ENCODE assay signal across 27 cellular contexts in the genomic region with DNA sequence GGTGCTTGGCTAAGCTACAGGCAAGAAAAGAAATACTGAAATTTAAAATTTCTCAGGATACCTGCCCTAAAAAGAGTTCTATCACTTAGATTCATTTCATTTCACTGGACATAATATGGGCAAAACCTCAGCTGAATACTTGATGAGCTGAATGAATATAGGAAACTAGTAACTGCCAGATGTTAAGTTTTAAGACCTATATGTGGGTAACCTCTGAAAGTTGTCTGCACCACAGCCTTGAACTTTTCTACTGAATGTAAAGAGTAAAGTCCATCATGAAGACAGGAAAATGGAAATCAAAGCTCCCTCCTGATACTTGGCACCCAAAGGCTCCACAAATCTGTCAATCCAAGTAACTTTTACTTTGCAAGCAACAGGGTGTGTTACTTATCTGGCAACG. TPM values are rescaled to one million over a fixed set of nuclear protein-coding genes. Genes with fewer than 3 reads are reported as not detected.
DNase-seq lines count a peak whose midpoint lies in the region; ATAC-seq, FAIRE-seq and TF ChIP-seq lines count a peak whose summit lies in the region.
"Had no signal": no experiment of that assay in that cellular context is flagged by ENCODE, and none has a peak within 500 bp of the region (broad histone marks: within the 10 kb centered on the region; RNA-seq: fewer than 3 reads in every experiment).

No MANE protein-coding gene starts in this region.

- H3F3A ChIP-seq in MM.1S (ENCODE audit: insufficient read depth, low read length), result peaks cover 30% of the 10 kb centered on the region

- intact Hi-C loops in left colon (cut with DNase I, micrococcal nuclease) (no loop called here), psoas muscle (cut with DNase I) (no loop called here)

- H3K4me3 ChIP-seq in MM.1S (ENCODE audit: low read length) (no peak overlapping the region), psoas muscle (no peak overlapping the region), suprapubic skin (no peak overlapping the region)

- peaks cover 38% of the 10 kb centered on the region for H3K4me1 ChIP-seq in MM.1S (ENCODE audit: low read length)
- H3K4me1 ChIP-seq in psoas muscle, result peaks cover 5% of the 10 kb centered on the region
- peaks cover 42% of the 10 kb centered on the region for H3K4me1 ChIP-seq in suprapubic skin

- no peak overlapping the region for H3K4me2 ChIP-seq in MM.1S (ENCODE audit: low read depth, low read length)
- H3K4me2 ChIP-seq: SK-N-SH had no signal

- no peak overlapping the region for H3K9ac ChIP-seq in MM.1S (ENCODE audit: low read length)
- H3K9ac ChIP-seq: SK-N-SH had no signal

- H2AFZ ChIP-seq in MM.1S (ENCODE audit: low read length), result no peak overlapping the region

- TF ChIP-seq POLR2A in suprapubic skin (IDR thresholded peaks at IDR 0.05) (no peak), GM12892 (IDR thresholded peaks at IDR 0.05; ENCODE audit: low read depth, low read length) (no peak)

- H3K9me3 ChIP-seq in MM.1S (replicated peaks; ENCODE audit: insufficient read depth, low read length) (no peaks in the 10 kb centered on the region), psoas muscle (no peaks in the 10 kb centered on the region), suprapubic skin (no peaks in the 10 kb centered on the region)
- H3K9me3 ChIP-seq: SK-N-SH had no signal

- no peaks in the 10 kb centered on the region for H3K36me3 ChIP-seq in MM.1S (replicated peaks; ENCODE audit: insufficient read depth, low read length)
- no peaks in the 10 kb centered on the region for H3K36me3 ChIP-seq in psoas muscle (ENCODE audit: insufficient read depth in 1 of 2, low read depth in 1 of 2)
- H3K36me3 ChIP-seq in suprapubic skin, result no peaks in the 10 kb centered on the region

- ATAC-seq in left colon (peak; percentile 2), psoas muscle (no peak)
- ATAC-seq: HepG2, Panc1 had no signal

- no peaks in the 10 kb centered on the region for H4K20me1 ChIP-seq in MM.1S (ENCODE audit: insufficient read depth, low read length)

- peak overlapping the region; percentile 22; the same call in 1 of the 2 replicates for H3K27ac ChIP-seq in MM.1S (ENCODE audit: low read length)
- H3K27ac ChIP-seq in psoas muscle, result peak overlapping the region; percentile 2
- H3K27ac ChIP-seq in suprapubic skin, result no peak overlapping the region
- H3K27ac ChIP-seq: RWPE1 had no signal

- no peak for TF ChIP-seq EP300 in suprapubic skin (IDR thresholded peaks at IDR 0.05)

- H3K27me3 ChIP-seq in MM.1S (replicated peaks; ENCODE audit: insufficient read depth, low read length) (no peaks in the 10 kb centered on the region), psoas muscle (ENCODE audit: insufficient read depth in 3 of 3, low read length in 2 of 3) (no peaks in the 10 kb centered on the region), suprapubic skin (no peaks in the 10 kb centered on the region)

- no peak for TF ChIP-seq CTCF in MM.1S (IDR thresholded peaks at IDR 0.05; ENCODE audit: low read length)
- no peak for TF ChIP-seq CTCF in psoas muscle (IDR thresholded peaks at IDR 0.05)
- no peak for TF ChIP-seq CTCF in suprapubic skin (IDR thresholded peaks at IDR 0.05)

- 84 to 92% (median 88%) methylated on average over 1 of the region's 1 CpG for WGBS in psoas muscle, 3 donors
- WGBS in suprapubic skin, result 39% methylated on average over 1 of the region's 1 CpG

- no peaks in the 10 kb centered on the region for H3K79me2 ChIP-seq in MM.1S (ENCODE audit: low read length)

- no peaks in the 10 kb centered on the region for H3K9me2 ChIP-seq in MM.1S (replicated peaks; ENCODE audit: insufficient read depth, low read length)
- H3K9me2 ChIP-seq: SK-N-SH had no signal

- DNase-seq in GM19239 (ENCODE audit: insufficient read length, low spot score), result no peak
- no peak for DNase-seq in MM.1S
- no peak for DNase-seq in left colon
- no peak for DNase-seq in psoas muscle
- no peak for DNase-seq in suprapubic skin (ENCODE audit: low spot score in 2 of 2)
- DNase-seq in GM12892 (ENCODE audit: insufficient read length), result no peak
- DNase-seq in NCI-H345 (lab: John Stamatoyannopoulos, UW), result no peak
- no peak for DNase-seq in ureter (ENCODE audit: low spot score)
- DNase-seq: C1 segment of cervical spinal cord; CD4-positive, alpha-beta memory T cell; COR-L47; DMS53; H7; Kasumi-1; NCI-H1105 treated with DMSO at 0.1 percent for 48 hours; NCI-H146; NCI-H1930; NCI-H2107; NCI-H446 treated with DMSO at 0.1 percent for 48 hours; NCI-H526; SIG-M5; SK-N-SH had no signal

- FAIRE-seq in GM19239 (lab: Jason Lieb, UNC), result peak; percentile 57
- no peak for FAIRE-seq in GM12892 (lab: Jason Lieb, UNC)
- FAIRE-seq: G401.6, GM12891, HepG2 had no signal

RNA-seq across cellular contexts. Expression of gene HIC1, which starts 50.8 kb away (rescaled TPM):
- total RNA-seq in left colon, result 10 to 100 TPM in 1 of 2 donors, 1 to 10 TPM in 1; 4.8 to 12.8 TPM
- 10 to 100 TPM in 1 of 4 donors, 1 to 10 TPM in 3; 4.3 to 12.6 (median 9.4) TPM for total RNA-seq in psoas muscle
- polyA plus RNA-seq in psoas muscle, result 1 to 10 TPM; 2.0 to 3.5 (median 2.1) TPM
- 1 to 10 TPM; 2.7 to 9.5 (median 4.9) TPM for total RNA-seq in suprapubic skin
- 8.3 TPM for polyA plus RNA-seq in GM12892 (2012; ENCODE audit: missing spikeins)
- total RNA-seq in ureter, result 14.9 TPM
